Comparison of ENCODE assay signal across 14 cellular contexts in genomic region chr5:38509185-38509584, GRCh38. TPM values are rescaled to one million over a fixed set of nuclear protein-coding genes. Genes with fewer than 3 reads are reported as not detected.
A peak's percentile ranks its signal among the peaks of the same experiment; 100 is the strongest.
DNase-seq lines count a peak whose midpoint lies in the region; ATAC-seq and TF ChIP-seq lines count a peak whose summit lies in the region.
"Had no signal": no experiment of that assay in that cellular context is flagged by ENCODE, and none has a peak within 500 bp of the region (broad histone marks: within the 10 kb centered on the region; RNA-seq: fewer than 3 reads in every experiment).

No MANE protein-coding gene starts in this region.

- H3K4me1 Mint-ChIP-seq in chondrocyte (ENCODE audit: low read depth) (peaks cover 11% of the 10 kb centered on the region), nephron (peaks cover 13% of the 10 kb centered on the region)
- H3K4me1 Mint-ChIP-seq in activated CD8-positive, alpha-beta T cell treated with anti-CD3 and anti-CD28 coated beads, Interleukin-2, amount 10 ng/mL, durations not matched to agents 7 days and 5 days (ENCODE audit: low read depth) = no peaks in the 10 kb centered on the region

- TF ChIP-seq CTCF in chondrocyte (IDR thresholded peaks at IDR 0.05) (no peak), nephron (IDR thresholded peaks at IDR 0.05; ENCODE audit: unreplicated experiment in 3 of 3) (no peak)

- H3K27ac Mint-ChIP-seq in chondrocyte (ENCODE audit: unreplicated experiment) (peak overlapping the region; percentile 75), nephron (peak overlapping the region; percentile 8 to 36 (median 12))
- H3K27ac Mint-ChIP-seq in activated CD8-positive, alpha-beta T cell treated with anti-CD3 and anti-CD28 coated beads, Interleukin-2, amount 10 ng/mL, durations not matched to agents 7 days and 5 days = no peak overlapping the region
- H3K27ac Mint-ChIP-seq: natural killer cell treated with Interleukin-12 subunit alpha and Interleukin-12 subunit beta and Interleukin-15 and Interleukin-18, amount 100 ng/mL, for 72 hours had no signal

- ATAC-seq in HG03135 (IDR thresholded peaks at IDR 0.05; ENCODE audit: unreplicated experiment) = no peak
- no peak for ATAC-seq in GM18505 (IDR thresholded peaks at IDR 0.05; ENCODE audit: unreplicated experiment)
- no peak for ATAC-seq in activated CD8-positive, alpha-beta T cell treated with anti-CD3 and anti-CD28 coated beads, Interleukin-2, amount 10 ng/mL, durations not matched to agents 7 days and 5 days
- ATAC-seq in GM21390 (IDR thresholded peaks at IDR 0.05; ENCODE audit: unreplicated experiment) = no peak
- ATAC-seq: K562; left lobe of liver; natural killer cell treated with Interleukin-12 subunit alpha and Interleukin-12 subunit beta and Interleukin-15 and Interleukin-18, amount 100 ng/mL, for 72 hours had no signal

- peak; percentile 83 for DNase-seq in EH (ENCODE audit: low read depth)
- peak; percentile 64 for DNase-seq in NCI-H2171 (lab: John Stamatoyannopoulos, UW)
- no peak for DNase-seq in chondrocyte (ENCODE audit: low spot score)
- no peak for DNase-seq in activated CD8-positive, alpha-beta T cell treated with anti-CD3 and anti-CD28 coated beads, Interleukin-2, amount 10 ng/mL, durations not matched to agents 7 days and 5 days
- DNase-seq: adrenal gland; effector memory CD4-positive, alpha-beta T cell; NCI-H1417 treated with DMSO at 0.1 percent for 48 hours had no signal

- CTCF ChIA-PET in activated CD8-positive, alpha-beta T cell treated with anti-CD3 and anti-CD28 coated beads, Interleukin-2, amount 10 ng/mL, durations not matched to agents 7 days and 5 days (lab: Charles Lee) = interaction anchor here (0.7 to 1.5 kb wide), 3 partner anchors 26 to 88 kb away, joined by 3 to 4 read pairs (median 4); no protein-coding TSS in a partner anchor

- H3K36me3 Mint-ChIP-seq in chondrocyte (ENCODE audit: low read depth) = no peaks in the 10 kb centered on the region
- H3K36me3 Mint-ChIP-seq in nephron (ENCODE audit: low read depth) = peaks cover 36% of the 10 kb centered on the region
- H3K36me3 Mint-ChIP-seq in activated CD8-positive, alpha-beta T cell treated with anti-CD3 and anti-CD28 coated beads, Interleukin-2, amount 10 ng/mL, durations not matched to agents 7 days and 5 days (ENCODE audit: low read depth) = no peaks in the 10 kb centered on the region
- H3K36me3 Mint-ChIP-seq: natural killer cell treated with Interleukin-12 subunit alpha and Interleukin-12 subunit beta and Interleukin-15 and Interleukin-18, amount 100 ng/mL, for 72 hours had no signal

- H3K9me3 Mint-ChIP-seq in chondrocyte (ENCODE audit: low read depth) = no peaks in the 10 kb centered on the region
- no peaks in the 10 kb centered on the region for H3K9me3 Mint-ChIP-seq in nephron
- no peaks in the 10 kb centered on the region for H3K9me3 Mint-ChIP-seq in activated CD8-positive, alpha-beta T cell treated with anti-CD3 and anti-CD28 coated beads, Interleukin-2, amount 10 ng/mL, durations not matched to agents 7 days and 5 days (ENCODE audit: insufficient read depth)
- H3K9me3 Mint-ChIP-seq: natural killer cell treated with Interleukin-12 subunit alpha and Interleukin-12 subunit beta and Interleukin-15 and Interleukin-18, amount 100 ng/mL, for 72 hours had no signal

- no peak overlapping the region for H3K4me3 Mint-ChIP-seq in chondrocyte (ENCODE audit: unreplicated experiment)
- no peak overlapping the region for H3K4me3 Mint-ChIP-seq in nephron
- H3K4me3 Mint-ChIP-seq in activated CD8-positive, alpha-beta T cell treated with anti-CD3 and anti-CD28 coated beads, Interleukin-2, amount 10 ng/mL, durations not matched to agents 7 days and 5 days = no peak overlapping the region
- H3K4me3 Mint-ChIP-seq: natural killer cell treated with Interleukin-12 subunit alpha and Interleukin-12 subunit beta and Interleukin-15 and Interleukin-18, amount 100 ng/mL, for 72 hours had no signal

- H3K27me3 Mint-ChIP-seq in chondrocyte (ENCODE audit: low read depth) = no peaks in the 10 kb centered on the region
- H3K27me3 Mint-ChIP-seq in nephron (ENCODE audit: low read depth) = no peaks in the 10 kb centered on the region
- peaks cover 13% of the 10 kb centered on the region for H3K27me3 Mint-ChIP-seq in activated CD8-positive, alpha-beta T cell treated with anti-CD3 and anti-CD28 coated beads, Interleukin-2, amount 10 ng/mL, durations not matched to agents 7 days and 5 days (ENCODE audit: low read depth)

- POLR2A ChIA-PET in activated CD8-positive, alpha-beta T cell treated with anti-CD3 and anti-CD28 coated beads, Interleukin-2, amount 10 ng/mL, durations not matched to agents 7 days and 5 days (lab: Charles Lee) = no interaction called here

- no peak for TF ChIP-seq POLR2A in GM18505 (IDR thresholded peaks at IDR 0.05; ENCODE audit: borderline replicate concordance, extremely low read depth, insufficient read depth, insufficient read length)

RNA-seq across cellular contexts. Expression of gene LIFR, which starts 47.3 kb away (rescaled TPM):
- total RNA-seq in chondrocyte = 5.9 to 7.5 TPM (median 6.6 TPM) in 3 replicates
- not detected for total RNA-seq in activated CD8-positive, alpha-beta T cell treated with anti-CD3 and anti-CD28 coated beads, Interleukin-2, amount 10 ng/mL, durations not matched to agents 7 days and 5 days
- total RNA-seq: natural killer cell treated with Interleukin-12 subunit alpha and Interleukin-12 subunit beta and Interleukin-15 and Interleukin-18, amount 100 ng/mL, for 72 hours had no signal

Comparison
In these comparisons a context has a peak if more than half of its experiments do, and no peak if none do; other contexts are left out.
1. DNase-seq: peak in EH (single experiment) and NCI-H2171 (single experiment); none in chondrocyte (single experiment) and activated CD8-positive, alpha-beta T cell treated with anti-CD3 and anti-CD28 coated beads, Interleukin-2, amount 10 ng/mL, durations not matched to agents 7 days and 5 days (single experiment).